14 cellular contexts compared by ENCODE assay signal in genomic region chr11:31702966-31703365, GRCh38.
A peak's percentile ranks its signal among the peaks of the same experiment; 100 is the strongest.
DNase-seq lines count a peak whose midpoint lies in the region; ATAC-seq and TF ChIP-seq lines count a peak whose summit lies in the region.
"Had no signal": no experiment of that assay in that cellular context is flagged by ENCODE, and none has a peak within 500 bp of the region (broad histone marks: within the 10 kb centered on the region; RNA-seq: fewer than 3 reads in every experiment).

No MANE protein-coding gene starts in this region.

- DNase-seq in ACHN (peak; percentile 31), NCI-H446 treated with DMSO at 0.1 percent for 48 hours (lab: John Stamatoyannopoulos, UW) (peak; percentile 44), fibroblast of lung (ENCODE audit: low read depth in 2 of 2) (peak; percentile 21 to 26), type B pancreatic cell (ENCODE audit: extremely low spot score, unreplicated experiment) (no peak), mammary epithelial cell (no peak)
- DNase-seq in stimulated activated CD4-positive, alpha-beta T cell treated with anti-CD3 and anti-CD28 coated beads, Interleukin-15, amount 100 ng/mL, for 24 hours: no peak
- DNase-seq in stimulated activated naive CD8-positive, alpha-beta T cell treated with anti-CD3 and anti-CD28 coated beads, Interleukin-15, amount 100 ng/mL, for 72 hours: no peak
- DNase-seq: NCI-H226, pancreas, Right ventricle myocardium superior had no signal

- BruUV-seq in mammary epithelial cell (replicated peaks; lab: Mats Ljungman, UMichigan): no TSS peak

- H3K4me1 ChIP-seq in fibroblast of lung (ENCODE audit: control insufficient read depth, extremely low read depth, insufficient read depth, low read length) (no peaks in the 10 kb centered on the region), mammary epithelial cell (ENCODE audit: insufficient read depth, low read length) (no peaks in the 10 kb centered on the region)
- H3K4me1 ChIP-seq: pancreas had no signal

- H3K36me3 ChIP-seq in fibroblast of lung (ENCODE audit: control insufficient read depth, insufficient read depth, low read length): no peaks in the 10 kb centered on the region
- peaks cover 1% of the 10 kb centered on the region for H3K36me3 ChIP-seq in mammary epithelial cell (ENCODE audit: insufficient read depth, low read length)
- H3K36me3 ChIP-seq: pancreas had no signal

- no peak overlapping the region for H3K27ac Mint-ChIP-seq in stimulated activated naive CD8-positive, alpha-beta T cell treated with anti-CD3 and anti-CD28 coated beads, Interleukin-15, amount 100 ng/mL, for 72 hours
- H3K27ac Mint-ChIP-seq in type B pancreatic cell: no peak overlapping the region
- H3K27ac Mint-ChIP-seq: activated naive CD8-positive, alpha-beta T cell; B cell had no signal

- no peaks in the 10 kb centered on the region for H3K27me3 Mint-ChIP-seq in stimulated activated naive CD8-positive, alpha-beta T cell treated with anti-CD3 and anti-CD28 coated beads, Interleukin-15, amount 100 ng/mL, for 72 hours
- H3K27me3 Mint-ChIP-seq in type B pancreatic cell: no peaks in the 10 kb centered on the region
- H3K27me3 Mint-ChIP-seq: activated naive CD8-positive, alpha-beta T cell; B cell had no signal

- H2AFZ ChIP-seq in fibroblast of lung (ENCODE audit: low read length): no peak overlapping the region
- H2AFZ ChIP-seq in mammary epithelial cell (ENCODE audit: low read depth, low read length): no peak overlapping the region

- H3K79me2 ChIP-seq in fibroblast of lung (ENCODE audit: control insufficient read depth, insufficient read depth, low read length): no peaks in the 10 kb centered on the region
- no peaks in the 10 kb centered on the region for H3K79me2 ChIP-seq in mammary epithelial cell (ENCODE audit: insufficient read depth, low read length)

- H3K27ac ChIP-seq in fibroblast of lung (ENCODE audit: insufficient read depth, low read length) (no peak overlapping the region), mammary epithelial cell (ENCODE audit: insufficient read depth, low read depth, low read length) (no peak overlapping the region)
- H3K27ac ChIP-seq: pancreas had no signal

- intact Hi-C loops in mammary epithelial cell (cut with micrococcal nuclease): no loop called here

- no peak overlapping the region for H3K9ac ChIP-seq in fibroblast of lung (ENCODE audit: insufficient read depth, low read length)
- H3K9ac ChIP-seq in mammary epithelial cell (ENCODE audit: insufficient read depth, low read length): no peak overlapping the region

- H3K4me3 Mint-ChIP-seq in stimulated activated naive CD8-positive, alpha-beta T cell treated with anti-CD3 and anti-CD28 coated beads, Interleukin-15, amount 100 ng/mL, for 72 hours: no peak overlapping the region
- H3K4me3 Mint-ChIP-seq in type B pancreatic cell: no peak overlapping the region
- H3K4me3 Mint-ChIP-seq: activated naive CD8-positive, alpha-beta T cell; B cell had no signal

- TF ChIP-seq CTCF in fibroblast of lung (conservative IDR thresholded peaks at IDR 0.05 in 1 of 2, IDR thresholded peaks at IDR 0.05 in 1 of 2; ENCODE audit: low read depth in 1 of 2, low read length in 2 of 2) (no peak), type B pancreatic cell (conservative IDR thresholded peaks at IDR 0.05) (no peak), mammary epithelial cell (conservative IDR thresholded peaks at IDR 0.05 in 1 of 2, IDR thresholded peaks at IDR 0.05 in 1 of 2; ENCODE audit: extremely low read depth in 1 of 2, insufficient read depth in 1 of 2, low read depth in 1 of 2, low read length in 2 of 2) (no peak)

- CTCF ChIA-PET in mammary epithelial cell (lab: Charles Lee; ENCODE audit: low non-redundant PET): no interaction called here

- no peaks in the 10 kb centered on the region for H3K9me3 ChIP-seq in fibroblast of lung (ENCODE audit: control insufficient read depth, insufficient read depth, low read depth, low read length)
- H3K9me3 ChIP-seq in mammary epithelial cell (replicated peaks; ENCODE audit: insufficient read depth, low read length): no peaks in the 10 kb centered on the region

- H3K27me3 ChIP-seq in fibroblast of lung (ENCODE audit: control insufficient read depth, insufficient read depth, low read length) (no peaks in the 10 kb centered on the region), mammary epithelial cell (ENCODE audit: insufficient read depth, low read length) (no peaks in the 10 kb centered on the region)
- H3K27me3 ChIP-seq: pancreas had no signal

- H3K9me3 Mint-ChIP-seq in stimulated activated naive CD8-positive, alpha-beta T cell treated with anti-CD3 and anti-CD28 coated beads, Interleukin-15, amount 100 ng/mL, for 72 hours: peaks cover 0 to 3% of the 10 kb centered on the region in 2 donors
- H3K9me3 Mint-ChIP-seq in type B pancreatic cell: no peaks in the 10 kb centered on the region

- 78% methylated on average over 1 of the region's 1 CpG for WGBS in mammary epithelial cell (ENCODE audit: low coverage, missing lambda C conversion rate)

- H3K36me3 Mint-ChIP-seq in type B pancreatic cell: no peaks in the 10 kb centered on the region

- H3K4me1 Mint-ChIP-seq in stimulated activated naive CD8-positive, alpha-beta T cell treated with anti-CD3 and anti-CD28 coated beads, Interleukin-15, amount 100 ng/mL, for 72 hours: no peaks in the 10 kb centered on the region
- no peaks in the 10 kb centered on the region for H3K4me1 Mint-ChIP-seq in type B pancreatic cell (ENCODE audit: unreplicated experiment)
- H3K4me1 Mint-ChIP-seq: B cell had no signal

- dilution Hi-C loops in mammary epithelial cell (cut with HindIII; ENCODE audit: low sequenced_read_pairs): no loop called here

- in situ Hi-C loops in ACHN (cut with HindIII; ENCODE audit: low pct_ligation_motif_present, low pct_unique_long_range_greater_than_20kb, low sequenced_read_pairs) (no loop called here), mammary epithelial cell (cut with MboI; ENCODE audit: low sequenced_read_pairs in 2 of 2) (no loop called here)

- ATAC-seq in GM18868 (IDR thresholded peaks at IDR 0.05; ENCODE audit: unreplicated experiment): peak; percentile 47
- no peak for ATAC-seq in stimulated activated naive CD8-positive, alpha-beta T cell treated with anti-CD3 and anti-CD28 coated beads, Interleukin-15, amount 100 ng/mL, for 72 hours
- ATAC-seq: esophagus mucosa had no signal

- H4K20me1 ChIP-seq in fibroblast of lung (ENCODE audit: control insufficient read depth, extremely low read depth, insufficient read depth, low read length) (no peaks in the 10 kb centered on the region), mammary epithelial cell (ENCODE audit: insufficient read depth, low read length) (no peaks in the 10 kb centered on the region)

- H3K4me2 ChIP-seq in fibroblast of lung (ENCODE audit: extremely low read depth, insufficient read depth, low read length) (no peak overlapping the region), mammary epithelial cell (ENCODE audit: insufficient read depth, low read depth, low read length) (no peak overlapping the region)

- H3K4me3 ChIP-seq in fibroblast of lung (replicated peaks in 1 of 4; ENCODE audit: control extremely low read depth in 1 of 4, insufficient read depth in 1 of 4, low read depth in 3 of 4, low read length in 4 of 4) (no peak overlapping the region), mammary epithelial cell (replicated peaks in 1 of 3; ENCODE audit: insufficient read depth in 1 of 3, low read depth in 2 of 3, low read length in 3 of 3) (no peak overlapping the region)
- H3K4me3 ChIP-seq: pancreas had no signal

Comparison
In these comparisons a context has a peak if more than half of its experiments do, and no peak if none do; other contexts are left out.
1. DNase-seq: peak in ACHN (single experiment), NCI-H446 treated with DMSO at 0.1 percent for 48 hours (single experiment) and fibroblast of lung (2 of 2); none in stimulated activated CD4-positive, alpha-beta T cell treated with anti-CD3 and anti-CD28 coated beads, Interleukin-15, amount 100 ng/mL, for 24 hours (single experiment), stimulated activated naive CD8-positive, alpha-beta T cell treated with anti-CD3 and anti-CD28 coated beads, Interleukin-15, amount 100 ng/mL, for 72 hours (0 of 2), type B pancreatic cell (single experiment) and mammary epithelial cell (single experiment).